2 cellular contexts compared by ENCODE assay signal in genomic region chr3:11609481-11609880, GRCh38.
TF ChIP-seq lines count a peak whose summit lies in the region.

No MANE protein-coding gene starts in this region.

TF ChIP-seq in HepG2, 621 proteins besides CTCF, POLR2A, EP300 and RAD21:
- 0 out of 2 replicates have a peak, but pooled peaks have one; percentile 0 for TF ChIP-seq TBX2 (CRISPR knock-in tag; IDR thresholded peaks at IDR 0.05; ENCODE audit: borderline replicate concordance)
- peak; percentile 26 for TF ChIP-seq RBM22 (optimal IDR thresholded peaks at IDR 0.05; ENCODE audit: low read length)
- TF ChIP-seq SMARCE1 (IDR thresholded peaks at IDR 0.05; ENCODE audit: borderline replicate concordance): no peak

TF ChIP-seq in H1, 55 proteins besides CTCF, POLR2A, EP300 and RAD21:
- TF ChIP-seq PHF8 (conservative IDR thresholded peaks at IDR 0.05; ENCODE audit: low read depth, low read length): no peak
- TF ChIP-seq SIN3A (conservative IDR thresholded peaks at IDR 0.05 in 1 of 2, IDR thresholded peaks at IDR 0.05 in 1 of 2; ENCODE audit: low read depth in 1 of 2, low read length in 2 of 2): no peak
- no peak for TF ChIP-seq JUN (IDR thresholded peaks at IDR 0.05; ENCODE audit: low read depth, low read length)
- TF ChIP-seq YY1 (IDR thresholded peaks at IDR 0.05; ENCODE audit: low read depth, low read length): no peak
- TF ChIP-seq GABPA (IDR thresholded peaks at IDR 0.05; ENCODE audit: borderline replicate concordance, insufficient read depth, low read length): no peak
- TF ChIP-seq ZNF274 (IDR thresholded peaks at IDR 0.05; ENCODE audit: borderline replicate concordance, extremely low read depth, low read length): no peak
- no peak for TF ChIP-seq RBBP5 (IDR thresholded peaks at IDR 0.05; ENCODE audit: borderline replicate concordance, low read depth, low read length)
- no peak for TF ChIP-seq MAFK (IDR thresholded peaks at IDR 0.05; ENCODE audit: low read depth, low read length)
- TF ChIP-seq USF2 (IDR thresholded peaks at IDR 0.05; ENCODE audit: low read length): no peak
- no peak for TF ChIP-seq POU5F1 (IDR thresholded peaks at IDR 0.05; ENCODE audit: low read depth, low read length)
- TF ChIP-seq EZH2 (IDR thresholded peaks at IDR 0.05; ENCODE audit: low read depth, low read length, severe bottlenecking): no peak
- TF ChIP-seq CREB1 (IDR thresholded peaks at IDR 0.05): no peak
TF ChIP-seq in H1: peak in this region for 0.
